Comparison of ENCODE assay signal across 10 cellular contexts in the genomic region with DNA sequence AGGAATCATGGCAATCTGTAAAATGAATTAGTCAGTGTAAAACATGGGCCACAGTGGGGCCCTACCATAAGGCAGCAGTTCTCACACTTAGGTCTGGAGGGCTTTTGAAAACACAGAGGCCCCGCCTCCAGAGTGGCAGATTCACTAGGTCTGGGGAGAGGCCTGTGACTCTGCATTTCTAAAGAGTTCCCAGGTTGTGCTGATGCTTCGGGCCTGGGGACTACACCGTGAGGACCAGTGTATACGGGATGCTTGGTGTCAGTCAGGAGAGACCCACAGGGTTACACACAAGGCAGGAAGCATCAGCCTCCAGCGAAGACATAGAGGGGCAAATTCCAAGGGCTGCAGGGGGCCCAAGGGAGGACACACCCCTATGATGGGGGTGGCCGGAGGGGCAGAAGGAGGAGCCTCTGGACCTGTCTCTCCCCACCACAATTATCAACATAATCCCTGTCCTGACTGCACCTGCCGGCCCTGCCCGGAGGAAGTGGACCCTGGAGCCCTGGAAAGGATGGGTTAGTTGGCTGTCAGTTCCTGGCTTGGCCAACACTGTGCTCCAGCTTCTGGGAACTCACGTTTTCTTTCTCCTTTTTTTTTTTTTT. TPM values are rescaled to one million over a fixed set of nuclear protein-coding genes. Genes with fewer than 3 reads are reported as not detected.
DNase-seq lines count a peak whose midpoint lies in the region; ATAC-seq, FAIRE-seq and TF ChIP-seq lines count a peak whose summit lies in the region.
"Had no signal": no experiment of that assay in that cellular context is flagged by ENCODE, and none has a peak within 500 bp of the region (broad histone marks: within the 10 kb centered on the region; RNA-seq: fewer than 3 reads in every experiment).

No MANE protein-coding gene starts in this region.

- no peak overlapping the region for H3K4me3 Mint-ChIP-seq in CD4-positive, alpha-beta T cell
- H3K4me3 Mint-ChIP-seq in activated B cell treated with CpG ODN at 0.5 μM for 24 hours = peak overlapping the region; percentile 55

- CTCF ChIA-PET in CD4-positive, alpha-beta T cell (lab: Charles Lee) = interaction anchor here (0.6 to 8.0 kb wide), 32 partner anchors 10 to 1177 kb away, joined by 3 to 116 read pairs (median 4); a partner anchor contains a TSS
- CTCF ChIA-PET in activated B cell treated with CpG ODN at 0.5 μM for 24 hours (lab: Charles Lee) = interaction anchor here (0.7 to 11.4 kb wide), 21 partner anchors 10 to 283 kb away, joined by 3 to 289 read pairs (median 5); a partner anchor contains a TSS
- CTCF ChIA-PET in HepG2 (lab: Yijun Ruan, JAX; ENCODE audit: low intra/inter-chr PET ratio, low total read pairs) = interaction anchor here (0.7 to 3.1 kb wide), 7 partner anchors 23 to 158 kb away, joined by 3 to 72 read pairs (median 7); a partner anchor contains a TSS

- H3K4me1 ChIP-seq in HepG2 (ENCODE audit: insufficient read depth, low read length) (peaks cover 85% of the 10 kb centered on the region), Peyer's patch (peaks cover 3 to 36% (median 31%) of the 10 kb centered on the region in 4 donors)

- FAIRE-seq in HepG2 (lab: Jason Lieb, UNC) = no peak

- peak overlapping the region; percentile 92 for H3K27ac Mint-ChIP-seq in CD4-positive, alpha-beta T cell
- H3K27ac Mint-ChIP-seq in activated B cell treated with CpG ODN at 0.5 μM for 24 hours = peak overlapping the region; percentile 98

- H3K36me3 ChIP-seq in H7 (replicated peaks; ENCODE audit: control insufficient read depth, insufficient read depth, low read length) = no peaks in the 10 kb centered on the region
- H3K36me3 ChIP-seq in HepG2 (replicated peaks in 1 of 2; ENCODE audit: control insufficient read depth in 1 of 2, insufficient read depth in 2 of 2, low read length in 2 of 2) = no peaks in the 10 kb centered on the region
- no peaks in the 10 kb centered on the region for H3K36me3 ChIP-seq in Peyer's patch
- H3K36me3 ChIP-seq: thoracic aorta had no signal

- H3K79me2 ChIP-seq in HepG2 (ENCODE audit: insufficient read depth, low read length) = no peaks in the 10 kb centered on the region

- H3K4me2 ChIP-seq in HepG2 (ENCODE audit: low read depth, low read length) = peak overlapping the region; percentile 77

- in situ Hi-C loops in HepG2 (cut with HindIII; ENCODE audit: extremely low pct_ligation_motif_present, low pct_unique_long_range_greater_than_20kb) = loop anchor here (5.0 kb wide), 3 partner anchors 50 to 155 kb away; a partner anchor contains a TSS

- no peaks in the 10 kb centered on the region for H3K27me3 ChIP-seq in CD4-positive, alpha-beta T cell (ENCODE audit: control insufficient read depth, insufficient read depth, low read length)
- H3K27me3 ChIP-seq in H7 (ENCODE audit: control insufficient read depth, insufficient read depth, low read length) = no peaks in the 10 kb centered on the region
- H3K27me3 ChIP-seq in HepG2 (ENCODE audit: control insufficient read depth in 1 of 2, insufficient read depth in 2 of 2, low read length in 2 of 2) = peaks cover 2 to 17% of the 10 kb centered on the region in 2 experiments; a peak in 4 of 5 replicates
- H3K27me3 ChIP-seq in Peyer's patch = no peaks in the 10 kb centered on the region

- H2AFZ ChIP-seq in HepG2 (ENCODE audit: low read length) = no peak overlapping the region

- TF ChIP-seq CTCF in CD4-positive, alpha-beta T cell (IDR thresholded peaks at IDR 0.05) = no peak
- TF ChIP-seq CTCF in activated B cell treated with CpG ODN at 0.5 μM for 24 hours (IDR thresholded peaks at IDR 0.05) (no peak), HepG2 (CRISPR knock-in tag; IDR thresholded peaks at IDR 0.05) (no peak), Peyer's patch (IDR thresholded peaks at IDR 0.05) (no peak)

- no peak for DNase-seq in CD4-positive, alpha-beta T cell
- DNase-seq in H7 (peak; percentile 89), activated B cell treated with CpG ODN at 0.5 μM for 24 hours (no peak), HepG2 (ENCODE audit: low spot score) (peak; percentile 48), Peyer's patch (no peak), NCI-H1092 (lab: John Stamatoyannopoulos, UW) (no peak), kidney tubule cell (ENCODE audit: low spot score) (no peak)

- WGBS in HepG2 (ENCODE audit: low lambda C conversion rate) = 19% methylated on average over 9 of the region's 9 CpGs

- no peak for TF ChIP-seq POLR2A in HepG2 (IDR thresholded peaks at IDR 0.05; ENCODE audit: insufficient read depth in 1 of 2, low read depth in 2 of 2, low read length in 2 of 2)
- no peak for TF ChIP-seq POLR2A in Peyer's patch (IDR thresholded peaks at IDR 0.05)

- peaks cover 49% of the 10 kb centered on the region for H3K4me1 Mint-ChIP-seq in CD4-positive, alpha-beta T cell (ENCODE audit: low read depth)
- peaks cover 51% of the 10 kb centered on the region for H3K4me1 Mint-ChIP-seq in activated B cell treated with CpG ODN at 0.5 μM for 24 hours

- H4K20me1 ChIP-seq in HepG2 (ENCODE audit: insufficient read depth, low read length) = no peaks in the 10 kb centered on the region

- no peak overlapping the region for H3K27ac ChIP-seq in CD4-positive, alpha-beta T cell (ENCODE audit: low read depth, low read length)
- H3K27ac ChIP-seq in HepG2 (ENCODE audit: extremely low read length, insufficient read depth, low read length) (no peak overlapping the region), Peyer's patch (no peak overlapping the region)
- H3K27ac ChIP-seq: thoracic aorta had no signal

- no peak for ATAC-seq in CD4-positive, alpha-beta T cell (ENCODE audit: poor library complexity)
- ATAC-seq in activated B cell treated with CpG ODN at 0.5 μM for 24 hours (ENCODE audit: low read depth) (no peak), HepG2 (peak; percentile 52), HG03442 (IDR thresholded peaks at IDR 0.05; ENCODE audit: unreplicated experiment) (no peak)

- no TSS peak for BruUV-seq in HepG2 (replicated peaks; lab: Mats Ljungman, UMichigan)

- intact Hi-C loops in CD4-positive, alpha-beta T cell (cut with DNase I, micrococcal nuclease) = loop anchor here in 1 of 2 experiments (1.0 kb wide), 1 partner anchor 119 kb away; no protein-coding TSS in a partner anchor
- intact Hi-C loops in activated B cell treated with CpG ODN at 0.5 μM for 24 hours (cut with micrococcal nuclease) = no loop called here
- intact Hi-C loops in HepG2 (cut with micrococcal nuclease; ENCODE audit: unreplicated experiment) = loop anchor here (5.0 kb wide), 1 partner anchor 35 kb away; no protein-coding TSS in a partner anchor

- POLR2A ChIA-PET in CD4-positive, alpha-beta T cell (lab: Charles Lee) = interaction anchor here (0.9 to 6.7 kb wide), 7 partner anchors 20 to 206 kb away, joined by 3 to 147 read pairs (median 8); a partner anchor contains a TSS
- POLR2A ChIA-PET in activated B cell treated with CpG ODN at 0.5 μM for 24 hours (lab: Charles Lee) = interaction anchor here (0.6 to 11.8 kb wide), 21 partner anchors 8 to 606 kb away, joined by 3 to 956 read pairs (median 9); a partner anchor contains a TSS
- POLR2A ChIA-PET in HepG2 (lab: Yijun Ruan, JAX) = interaction anchor here (0.7 to 4.1 kb wide), 15 partner anchors 8 to 157 kb away, joined by 3 to 73 read pairs (median 8); a partner anchor contains a TSS

- no peak overlapping the region for H3K4me3 ChIP-seq in H7 (ENCODE audit: insufficient read depth, low read depth, low read length)
- H3K4me3 ChIP-seq in HepG2 (replicated peaks in 1 of 3; ENCODE audit: insufficient read depth in 1 of 3, low read depth in 2 of 3, low read length in 3 of 3) = peak overlapping the region in 1 of 3 experiments; percentile 64; a peak in 2 of 6 replicates
- H3K4me3 ChIP-seq in Peyer's patch = no peak overlapping the region
- H3K4me3 ChIP-seq: mucosa of descending colon, thoracic aorta had no signal

- no peaks in the 10 kb centered on the region for H3K9me3 ChIP-seq in CD4-positive, alpha-beta T cell (ENCODE audit: control insufficient read depth, low read length)
- H3K9me3 ChIP-seq in HepG2 (ENCODE audit: low read length) = no peaks in the 10 kb centered on the region
- no peaks in the 10 kb centered on the region for H3K9me3 ChIP-seq in Peyer's patch
- H3K9me3 ChIP-seq: mucosa of descending colon, thoracic aorta had no signal

- no peak for TF ChIP-seq RAD21 in HepG2 (CRISPR knock-in tag; IDR thresholded peaks at IDR 0.05)

- H3K9ac ChIP-seq in HepG2 (ENCODE audit: insufficient read depth, low read depth, low read length) = no peak overlapping the region

- H3K36me3 Mint-ChIP-seq in CD4-positive, alpha-beta T cell (ENCODE audit: low read depth) = no peaks in the 10 kb centered on the region
- no peaks in the 10 kb centered on the region for H3K36me3 Mint-ChIP-seq in activated B cell treated with CpG ODN at 0.5 μM for 24 hours (ENCODE audit: low read depth)

- no peaks in the 10 kb centered on the region for H3K27me3 Mint-ChIP-seq in CD4-positive, alpha-beta T cell
- peaks cover 1% of the 10 kb centered on the region for H3K27me3 Mint-ChIP-seq in activated B cell treated with CpG ODN at 0.5 μM for 24 hours

- H3K9me3 Mint-ChIP-seq in CD4-positive, alpha-beta T cell = no peaks in the 10 kb centered on the region
- no peaks in the 10 kb centered on the region for H3K9me3 Mint-ChIP-seq in activated B cell treated with CpG ODN at 0.5 μM for 24 hours

- TF ChIP-seq EP300 in HepG2 (IDR thresholded peaks at IDR 0.05; ENCODE audit: low read depth in 2 of 2, low read length in 2 of 2) (no peak), HepG2 (CRISPR knock-in tag; IDR thresholded peaks at IDR 0.05; ENCODE audit: borderline replicate concordance) (no peak)

RNA-seq across cellular contexts. Expression of a gene that starts 46.7 kb away (rescaled TPM):
- total RNA-seq in CD4-positive, alpha-beta T cell = 1 to 10 TPM; 1.2 TPM
- total RNA-seq in H7 (2014; rRNA removed; shearing (Covaris generic)) = 0.04 and 0.17 TPM in 2 replicates
- total RNA-seq in activated B cell treated with CpG ODN at 0.5 μM for 24 hours (362 and 435 TPM in 2 replicates), HepG2 (2016; rRNA removed; fragmentation: Illumina TruSeq; extraction: Trizol) (not detected in 2 replicates), Peyer's patch (100 to 1,000 TPM in 1 of 4 donors, 10 to 100 TPM in 2, 1 to 10 TPM in 1; 2.5 to 292 (median 34.9) TPM)
- not detected in 2 replicates for total RNA-seq in HepG2 (2016; cell fraction: cytosol; rRNA removed; fragmentation: Illumina TruSeq; extraction: Trizol; ENCODE audit: low read depth)
- total RNA-seq in HepG2 (2016; cell fraction: insoluble cytoplasmic fraction; rRNA removed; fragmentation: Illumina TruSeq; extraction: Trizol) = not detected in 2 replicates
- not detected in 2 replicates for total RNA-seq in HepG2 (2016; cell fraction: membrane; rRNA removed; fragmentation: Illumina TruSeq; extraction: Trizol)
- not detected in 2 replicates for total RNA-seq in HepG2 (2016; cell fraction: nucleus; rRNA removed; fragmentation: Illumina TruSeq; extraction: Trizol)
- polyA plus RNA-seq in HepG2 (2011; rRNA removed) = 0.03 TPM in 1 of 2 replicates, not detected in the other
- polyA plus RNA-seq in HepG2 (2011; cell fraction: cytosol; rRNA removed) = not detected in 2 replicates
- polyA plus RNA-seq in HepG2 (2011; cell fraction: nucleus; rRNA removed) = 0.13 and 0.17 TPM in 2 replicates
- polyA plus RNA-seq in HepG2 (2012) = not detected in 2 replicates
- polyA plus RNA-seq in HepG2 (2016; cell fraction: cytosol; fragmentation: Illumina TruSeq; extraction: Trizol; ENCODE audit: low read depth) = not detected in 2 replicates
- not detected in 2 replicates for polyA plus RNA-seq in HepG2 (2016; cell fraction: insoluble cytoplasmic fraction; fragmentation: Illumina TruSeq; extraction: Trizol; ENCODE audit: low read depth)
- not detected in 2 replicates for polyA plus RNA-seq in HepG2 (2016; cell fraction: membrane; fragmentation: Illumina TruSeq; extraction: Trizol; ENCODE audit: low read depth)
- not detected in 2 replicates for polyA plus RNA-seq in HepG2 (2016; cell fraction: nucleus; fragmentation: Illumina TruSeq; extraction: Trizol; ENCODE audit: insufficient read depth, low read depth)
- polyA minus RNA-seq in HepG2 (2011; rRNA and poly(A)+ RNA removed; ENCODE audit: low replicate concordance) = not detected in 2 replicates
- polyA minus RNA-seq in HepG2 (2011; cell fraction: cytosol; rRNA and poly(A)+ RNA removed) = not detected in 2 replicates
- 0.25 TPM in 1 of 2 replicates, not detected in the other for polyA minus RNA-seq in HepG2 (2011; cell fraction: nucleus; rRNA and poly(A)+ RNA removed)

Comparison
In these comparisons a context has a peak if more than half of its experiments do, and no peak if none do; other contexts are left out.
1. DNase-seq: peak in H7 (single experiment) and HepG2 (single experiment); none in CD4-positive, alpha-beta T cell (0 of 10), activated B cell treated with CpG ODN at 0.5 μM for 24 hours (single experiment), Peyer's patch (0 of 3), NCI-H1092 (single experiment) and kidney tubule cell (single experiment).